ENCODE assay signal across 1 cellular context in the genomic region with DNA sequence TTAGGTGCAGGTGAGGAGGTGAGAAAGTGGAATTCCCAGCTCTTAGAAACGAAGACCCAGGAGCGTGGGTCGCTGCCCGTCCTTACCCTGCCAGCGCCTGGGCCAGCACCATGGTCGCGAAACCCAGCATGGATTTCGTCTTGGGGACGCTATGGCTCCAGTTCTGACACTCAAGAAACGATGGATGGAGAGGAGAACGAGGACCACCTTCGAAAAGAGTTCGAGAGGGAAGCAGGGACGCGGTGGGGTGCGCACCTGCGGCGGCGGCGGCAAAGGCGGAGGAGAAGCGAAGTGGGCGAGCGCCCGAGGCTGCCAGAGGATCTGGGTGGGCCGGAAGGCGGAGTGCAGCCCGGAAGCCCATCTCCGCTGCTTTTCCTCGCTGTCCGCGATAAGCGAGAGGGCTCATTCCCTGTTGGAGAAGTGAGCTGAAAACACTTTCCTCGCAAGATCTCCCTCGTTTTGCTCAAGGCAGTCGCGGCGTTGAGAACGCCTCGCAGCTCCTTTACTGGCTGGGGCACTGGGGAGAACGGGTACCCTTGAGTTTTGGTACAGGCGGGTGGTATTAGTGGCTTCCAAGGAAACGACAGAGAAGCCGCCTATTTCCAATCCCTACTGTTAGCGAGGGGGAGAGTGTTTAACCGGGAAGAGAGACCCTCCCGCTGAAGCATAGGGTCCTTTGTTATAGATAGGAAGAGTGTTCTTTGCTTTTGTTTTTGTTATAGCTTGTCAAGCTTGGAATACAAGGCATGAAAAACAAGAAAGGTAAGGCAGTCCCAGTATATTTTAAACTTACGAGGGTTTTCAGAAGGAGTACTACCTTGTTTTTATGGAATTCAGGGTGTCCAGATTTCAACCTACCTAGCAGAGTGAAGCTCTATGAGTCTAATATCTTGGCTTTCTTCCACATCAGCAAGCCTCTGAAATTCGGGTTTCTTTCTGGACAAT.
A peak's percentile ranks its signal among the peaks of the same experiment; 100 is the strongest.
TF ChIP-seq lines count a peak whose summit lies in the region.

No MANE protein-coding gene starts in this region.

TF ChIP-seq in WTC11, 78 proteins besides CTCF, POLR2A, EP300 and RAD21 (continued from another document):
- TF ChIP-seq RELA (CRISPR knock-in tag; IDR thresholded peaks at IDR 0.05; ENCODE audit: borderline replicate concordance): no peak
- TF ChIP-seq OVOL2 (CRISPR knock-in tag; IDR thresholded peaks at IDR 0.05; ENCODE audit: borderline replicate concordance): no peak
- TF ChIP-seq ZNF671 (CRISPR knock-in tag; IDR thresholded peaks at IDR 0.05): no peak
- TF ChIP-seq TCF7 (CRISPR knock-in tag; IDR thresholded peaks at IDR 0.05; ENCODE audit: low read depth): no peak
- TF ChIP-seq CREB1 (CRISPR knock-in tag; IDR thresholded peaks at IDR 0.05): no peak
- TF ChIP-seq, protein P1, sequence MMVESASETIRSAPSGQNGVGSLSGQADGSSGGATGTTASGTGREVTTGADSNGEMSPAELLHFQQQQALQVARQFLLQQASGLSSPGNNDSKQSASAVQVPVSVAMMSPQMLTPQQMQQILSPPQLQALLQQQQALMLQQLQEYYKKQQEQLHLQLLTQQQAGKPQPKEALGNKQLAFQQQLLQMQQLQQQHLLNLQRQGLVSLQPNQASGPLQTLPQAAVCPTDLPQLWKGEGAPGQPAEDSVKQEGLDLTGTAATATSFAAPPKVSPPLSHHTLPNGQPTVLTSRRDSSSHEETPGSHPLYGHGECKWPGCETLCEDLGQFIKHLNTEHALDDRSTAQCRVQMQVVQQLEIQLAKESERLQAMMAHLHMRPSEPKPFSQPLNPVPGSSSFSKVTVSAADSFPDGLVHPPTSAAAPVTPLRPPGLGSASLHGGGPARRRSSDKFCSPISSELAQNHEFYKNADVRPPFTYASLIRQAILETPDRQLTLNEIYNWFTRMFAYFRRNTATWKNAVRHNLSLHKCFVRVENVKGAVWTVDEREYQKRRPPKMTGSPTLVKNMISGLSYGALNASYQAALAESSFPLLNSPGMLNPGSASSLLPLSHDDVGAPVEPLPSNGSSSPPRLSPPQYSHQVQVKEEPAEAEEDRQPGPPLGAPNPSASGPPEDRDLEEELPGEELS (CRISPR knock-in tag; IDR thresholded peaks at IDR 0.05): peak; percentile 49; the same call in 1 of the 2 replicates
- TF ChIP-seq, protein P2, sequence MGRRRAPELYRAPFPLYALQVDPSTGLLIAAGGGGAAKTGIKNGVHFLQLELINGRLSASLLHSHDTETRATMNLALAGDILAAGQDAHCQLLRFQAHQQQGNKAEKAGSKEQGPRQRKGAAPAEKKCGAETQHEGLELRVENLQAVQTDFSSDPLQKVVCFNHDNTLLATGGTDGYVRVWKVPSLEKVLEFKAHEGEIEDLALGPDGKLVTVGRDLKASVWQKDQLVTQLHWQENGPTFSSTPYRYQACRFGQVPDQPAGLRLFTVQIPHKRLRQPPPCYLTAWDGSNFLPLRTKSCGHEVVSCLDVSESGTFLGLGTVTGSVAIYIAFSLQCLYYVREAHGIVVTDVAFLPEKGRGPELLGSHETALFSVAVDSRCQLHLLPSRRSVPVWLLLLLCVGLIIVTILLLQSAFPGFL (CRISPR knock-in tag; IDR thresholded peaks at IDR 0.05; ENCODE audit: borderline replicate concordance): no peak
- TF ChIP-seq, protein P3, sequence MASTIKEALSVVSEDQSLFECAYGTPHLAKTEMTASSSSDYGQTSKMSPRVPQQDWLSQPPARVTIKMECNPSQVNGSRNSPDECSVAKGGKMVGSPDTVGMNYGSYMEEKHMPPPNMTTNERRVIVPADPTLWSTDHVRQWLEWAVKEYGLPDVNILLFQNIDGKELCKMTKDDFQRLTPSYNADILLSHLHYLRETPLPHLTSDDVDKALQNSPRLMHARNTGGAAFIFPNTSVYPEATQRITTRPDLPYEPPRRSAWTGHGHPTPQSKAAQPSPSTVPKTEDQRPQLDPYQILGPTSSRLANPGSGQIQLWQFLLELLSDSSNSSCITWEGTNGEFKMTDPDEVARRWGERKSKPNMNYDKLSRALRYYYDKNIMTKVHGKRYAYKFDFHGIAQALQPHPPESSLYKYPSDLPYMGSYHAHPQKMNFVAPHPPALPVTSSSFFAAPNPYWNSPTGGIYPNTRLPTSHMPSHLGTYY (CRISPR knock-in tag; IDR thresholded peaks at IDR 0.05): no peak
- peak; percentile 72 for TF ChIP-seq HMGXB4 (CRISPR knock-in tag; IDR thresholded peaks at IDR 0.05)
- no peak for TF ChIP-seq CBFB (CRISPR knock-in tag; IDR thresholded peaks at IDR 0.05; ENCODE audit: low read depth)
- TF ChIP-seq, protein P4, sequence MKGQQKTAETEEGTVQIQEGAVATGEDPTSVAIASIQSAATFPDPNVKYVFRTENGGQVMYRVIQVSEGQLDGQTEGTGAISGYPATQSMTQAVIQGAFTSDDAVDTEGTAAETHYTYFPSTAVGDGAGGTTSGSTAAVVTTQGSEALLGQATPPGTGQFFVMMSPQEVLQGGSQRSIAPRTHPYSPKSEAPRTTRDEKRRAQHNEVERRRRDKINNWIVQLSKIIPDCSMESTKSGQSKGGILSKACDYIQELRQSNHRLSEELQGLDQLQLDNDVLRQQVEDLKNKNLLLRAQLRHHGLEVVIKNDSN (CRISPR knock-in tag; IDR thresholded peaks at IDR 0.05): no peak
- TF ChIP-seq, protein P5, sequence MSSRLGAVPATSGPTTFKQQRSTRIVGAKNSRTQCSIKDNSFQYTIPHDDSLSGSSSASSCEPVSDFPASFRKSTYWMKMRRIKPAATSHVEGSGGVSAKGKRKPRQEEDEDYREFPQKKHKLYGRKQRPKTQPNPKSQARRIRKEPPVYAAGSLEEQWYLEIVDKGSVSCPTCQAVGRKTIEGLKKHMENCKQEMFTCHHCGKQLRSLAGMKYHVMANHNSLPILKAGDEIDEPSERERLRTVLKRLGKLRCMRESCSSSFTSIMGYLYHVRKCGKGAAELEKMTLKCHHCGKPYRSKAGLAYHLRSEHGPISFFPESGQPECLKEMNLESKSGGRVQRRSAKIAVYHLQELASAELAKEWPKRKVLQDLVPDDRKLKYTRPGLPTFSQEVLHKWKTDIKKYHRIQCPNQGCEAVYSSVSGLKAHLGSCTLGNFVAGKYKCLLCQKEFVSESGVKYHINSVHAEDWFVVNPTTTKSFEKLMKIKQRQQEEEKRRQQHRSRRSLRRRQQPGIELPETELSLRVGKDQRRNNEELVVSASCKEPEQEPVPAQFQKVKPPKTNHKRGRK (CRISPR knock-in tag; IDR thresholded peaks at IDR 0.05; ENCODE audit: borderline replicate concordance): 0 out of 2 replicates have a peak, but pooled peaks have one; percentile 20
- no peak for TF ChIP-seq ZNF263 (CRISPR knock-in tag; IDR thresholded peaks at IDR 0.05; ENCODE audit: low read depth)
